Comparison of ENCODE assay signal across 3 cellular contexts in the genomic region with DNA sequence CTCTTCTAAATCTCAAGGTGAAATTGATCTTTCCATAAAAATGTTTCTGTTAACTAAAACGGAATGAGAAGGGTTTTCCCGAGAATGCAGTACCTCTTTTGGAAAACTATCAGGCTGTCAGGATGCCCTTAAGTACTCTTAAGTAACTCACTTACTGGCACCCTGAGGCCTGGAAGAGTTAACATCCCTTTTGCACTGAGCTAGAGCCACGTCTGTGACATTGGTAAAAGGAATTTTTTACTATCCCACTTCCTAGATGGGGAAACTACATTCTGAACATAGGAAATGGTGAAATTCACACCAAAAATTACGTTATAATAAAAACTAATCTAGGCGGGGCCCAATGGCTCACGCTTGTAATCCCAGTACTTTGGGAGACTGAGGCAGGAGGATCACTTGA.
TF ChIP-seq lines count a peak whose summit lies in the region.

No MANE protein-coding gene starts in this region.

TF ChIP-seq in liver, 16 proteins besides CTCF, POLR2A, EP300 and RAD21:
- no peak for TF ChIP-seq FOXA2 (IDR thresholded peaks at IDR 0.05)
- no peak for TF ChIP-seq RXRA (IDR thresholded peaks at IDR 0.05)
- no peak for TF ChIP-seq SP1 (IDR thresholded peaks at IDR 0.05)
- no peak for TF ChIP-seq YY1 (IDR thresholded peaks at IDR 0.05)
- TF ChIP-seq, protein P1, sequence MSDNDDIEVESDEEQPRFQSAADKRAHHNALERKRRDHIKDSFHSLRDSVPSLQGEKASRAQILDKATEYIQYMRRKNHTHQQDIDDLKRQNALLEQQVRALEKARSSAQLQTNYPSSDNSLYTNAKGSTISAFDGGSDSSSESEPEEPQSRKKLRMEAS (IDR thresholded peaks at IDR 0.05), result no peak
- TF ChIP-seq, protein P2, sequence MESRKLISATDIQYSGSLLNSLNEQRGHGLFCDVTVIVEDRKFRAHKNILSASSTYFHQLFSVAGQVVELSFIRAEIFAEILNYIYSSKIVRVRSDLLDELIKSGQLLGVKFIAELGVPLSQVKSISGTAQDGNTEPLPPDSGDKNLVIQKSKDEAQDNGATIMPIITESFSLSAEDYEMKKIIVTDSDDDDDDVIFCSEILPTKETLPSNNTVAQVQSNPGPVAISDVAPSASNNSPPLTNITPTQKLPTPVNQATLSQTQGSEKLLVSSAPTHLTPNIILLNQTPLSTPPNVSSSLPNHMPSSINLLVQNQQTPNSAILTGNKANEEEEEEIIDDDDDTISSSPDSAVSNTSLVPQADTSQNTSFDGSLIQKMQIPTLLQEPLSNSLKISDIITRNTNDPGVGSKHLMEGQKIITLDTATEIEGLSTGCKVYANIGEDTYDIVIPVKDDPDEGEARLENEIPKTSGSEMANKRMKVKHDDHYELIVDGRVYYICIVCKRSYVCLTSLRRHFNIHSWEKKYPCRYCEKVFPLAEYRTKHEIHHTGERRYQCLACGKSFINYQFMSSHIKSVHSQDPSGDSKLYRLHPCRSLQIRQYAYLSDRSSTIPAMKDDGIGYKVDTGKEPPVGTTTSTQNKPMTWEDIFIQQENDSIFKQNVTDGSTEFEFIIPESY (IDR thresholded peaks at IDR 0.05), result no peak
- TF ChIP-seq, protein P3, sequence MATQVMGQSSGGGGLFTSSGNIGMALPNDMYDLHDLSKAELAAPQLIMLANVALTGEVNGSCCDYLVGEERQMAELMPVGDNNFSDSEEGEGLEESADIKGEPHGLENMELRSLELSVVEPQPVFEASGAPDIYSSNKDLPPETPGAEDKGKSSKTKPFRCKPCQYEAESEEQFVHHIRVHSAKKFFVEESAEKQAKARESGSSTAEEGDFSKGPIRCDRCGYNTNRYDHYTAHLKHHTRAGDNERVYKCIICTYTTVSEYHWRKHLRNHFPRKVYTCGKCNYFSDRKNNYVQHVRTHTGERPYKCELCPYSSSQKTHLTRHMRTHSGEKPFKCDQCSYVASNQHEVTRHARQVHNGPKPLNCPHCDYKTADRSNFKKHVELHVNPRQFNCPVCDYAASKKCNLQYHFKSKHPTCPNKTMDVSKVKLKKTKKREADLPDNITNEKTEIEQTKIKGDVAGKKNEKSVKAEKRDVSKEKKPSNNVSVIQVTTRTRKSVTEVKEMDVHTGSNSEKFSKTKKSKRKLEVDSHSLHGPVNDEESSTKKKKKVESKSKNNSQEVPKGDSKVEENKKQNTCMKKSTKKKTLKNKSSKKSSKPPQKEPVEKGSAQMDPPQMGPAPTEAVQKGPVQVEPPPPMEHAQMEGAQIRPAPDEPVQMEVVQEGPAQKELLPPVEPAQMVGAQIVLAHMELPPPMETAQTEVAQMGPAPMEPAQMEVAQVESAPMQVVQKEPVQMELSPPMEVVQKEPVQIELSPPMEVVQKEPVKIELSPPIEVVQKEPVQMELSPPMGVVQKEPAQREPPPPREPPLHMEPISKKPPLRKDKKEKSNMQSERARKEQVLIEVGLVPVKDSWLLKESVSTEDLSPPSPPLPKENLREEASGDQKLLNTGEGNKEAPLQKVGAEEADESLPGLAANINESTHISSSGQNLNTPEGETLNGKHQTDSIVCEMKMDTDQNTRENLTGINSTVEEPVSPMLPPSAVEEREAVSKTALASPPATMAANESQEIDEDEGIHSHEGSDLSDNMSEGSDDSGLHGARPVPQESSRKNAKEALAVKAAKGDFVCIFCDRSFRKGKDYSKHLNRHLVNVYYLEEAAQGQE (IDR thresholded peaks at IDR 0.05), result no peak
- TF ChIP-seq JUND (IDR thresholded peaks at IDR 0.05), result no peak
- TF ChIP-seq HNF4A (conservative IDR thresholded peaks at IDR 0.05), result no peak
- no peak for TF ChIP-seq EGR1 (IDR thresholded peaks at IDR 0.05; ENCODE audit: low read depth in 2 of 2)
- TF ChIP-seq GABPA (IDR thresholded peaks at IDR 0.05 in 1 of 2, conservative IDR thresholded peaks at IDR 0.05 in 1 of 2), result no peak
- TF ChIP-seq NR2F2 (IDR thresholded peaks at IDR 0.05), result no peak
- TF ChIP-seq HNF4G (IDR thresholded peaks at IDR 0.05), result no peak
- no peak for TF ChIP-seq TAF1 (conservative IDR thresholded peaks at IDR 0.05)

TF ChIP-seq in HepG2, 621 proteins besides CTCF, POLR2A, EP300 and RAD21:
- TF ChIP-seq HDAC1 (CRISPR knock-in tag; IDR thresholded peaks at IDR 0.05), result no peak
- no peak for TF ChIP-seq HHEX (CRISPR knock-in tag; IDR thresholded peaks at IDR 0.05)
- TF ChIP-seq RBM22 (optimal IDR thresholded peaks at IDR 0.05; ENCODE audit: low read length), result no peak
- no peak for TF ChIP-seq ZNF616 (CRISPR knock-in tag; IDR thresholded peaks at IDR 0.05; ENCODE audit: low read depth)
- TF ChIP-seq MXI1 (IDR thresholded peaks at IDR 0.05; ENCODE audit: borderline replicate concordance, low read depth, low read length), result no peak
- no peak for TF ChIP-seq ZNF121 (CRISPR knock-in tag; IDR thresholded peaks at IDR 0.05)
- no peak for TF ChIP-seq PAWR (CRISPR knock-in tag; IDR thresholded peaks at IDR 0.05; ENCODE audit: borderline replicate concordance)
- no peak for TF ChIP-seq ZBTB1 (CRISPR knock-in tag; IDR thresholded peaks at IDR 0.05; ENCODE audit: borderline replicate concordance)
- TF ChIP-seq, protein P4, sequence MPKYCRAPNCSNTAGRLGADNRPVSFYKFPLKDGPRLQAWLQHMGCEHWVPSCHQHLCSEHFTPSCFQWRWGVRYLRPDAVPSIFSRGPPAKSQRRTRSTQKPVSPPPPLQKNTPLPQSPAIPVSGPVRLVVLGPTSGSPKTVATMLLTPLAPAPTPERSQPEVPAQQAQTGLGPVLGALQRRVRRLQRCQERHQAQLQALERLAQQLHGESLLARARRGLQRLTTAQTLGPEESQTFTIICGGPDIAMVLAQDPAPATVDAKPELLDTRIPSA (CRISPR knock-in tag; IDR thresholded peaks at IDR 0.05; ENCODE audit: borderline replicate concordance), result no peak
- TF ChIP-seq, protein P5, sequence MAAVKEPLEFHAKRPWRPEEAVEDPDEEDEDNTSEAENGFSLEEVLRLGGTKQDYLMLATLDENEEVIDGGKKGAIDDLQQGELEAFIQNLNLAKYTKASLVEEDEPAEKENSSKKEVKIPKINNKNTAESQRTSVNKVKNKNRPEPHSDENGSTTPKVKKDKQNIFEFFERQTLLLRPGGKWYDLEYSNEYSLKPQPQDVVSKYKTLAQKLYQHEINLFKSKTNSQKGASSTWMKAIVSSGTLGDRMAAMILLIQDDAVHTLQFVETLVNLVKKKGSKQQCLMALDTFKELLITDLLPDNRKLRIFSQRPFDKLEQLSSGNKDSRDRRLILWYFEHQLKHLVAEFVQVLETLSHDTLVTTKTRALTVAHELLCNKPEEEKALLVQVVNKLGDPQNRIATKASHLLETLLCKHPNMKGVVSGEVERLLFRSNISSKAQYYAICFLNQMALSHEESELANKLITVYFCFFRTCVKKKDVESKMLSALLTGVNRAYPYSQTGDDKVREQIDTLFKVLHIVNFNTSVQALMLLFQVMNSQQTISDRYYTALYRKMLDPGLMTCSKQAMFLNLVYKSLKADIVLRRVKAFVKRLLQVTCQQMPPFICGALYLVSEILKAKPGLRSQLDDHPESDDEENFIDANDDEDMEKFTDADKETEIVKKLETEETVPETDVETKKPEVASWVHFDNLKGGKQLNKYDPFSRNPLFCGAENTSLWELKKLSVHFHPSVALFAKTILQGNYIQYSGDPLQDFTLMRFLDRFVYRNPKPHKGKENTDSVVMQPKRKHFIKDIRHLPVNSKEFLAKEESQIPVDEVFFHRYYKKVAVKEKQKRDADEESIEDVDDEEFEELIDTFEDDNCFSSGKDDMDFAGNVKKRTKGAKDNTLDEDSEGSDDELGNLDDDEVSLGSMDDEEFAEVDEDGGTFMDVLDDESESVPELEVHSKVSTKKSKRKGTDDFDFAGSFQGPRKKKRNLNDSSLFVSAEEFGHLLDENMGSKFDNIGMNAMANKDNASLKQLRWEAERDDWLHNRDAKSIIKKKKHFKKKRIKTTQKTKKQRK (IDR thresholded peaks at IDR 0.05; ENCODE audit: low read length), result no peak
- no peak for TF ChIP-seq ZNF709 (CRISPR knock-in tag; IDR thresholded peaks at IDR 0.05)
- TF ChIP-seq ZNF225 (CRISPR knock-in tag; IDR thresholded peaks at IDR 0.05), result no peak
- TF ChIP-seq ZNF777 (CRISPR knock-in tag; IDR thresholded peaks at IDR 0.05), result no peak
- TF ChIP-seq, protein P6, sequence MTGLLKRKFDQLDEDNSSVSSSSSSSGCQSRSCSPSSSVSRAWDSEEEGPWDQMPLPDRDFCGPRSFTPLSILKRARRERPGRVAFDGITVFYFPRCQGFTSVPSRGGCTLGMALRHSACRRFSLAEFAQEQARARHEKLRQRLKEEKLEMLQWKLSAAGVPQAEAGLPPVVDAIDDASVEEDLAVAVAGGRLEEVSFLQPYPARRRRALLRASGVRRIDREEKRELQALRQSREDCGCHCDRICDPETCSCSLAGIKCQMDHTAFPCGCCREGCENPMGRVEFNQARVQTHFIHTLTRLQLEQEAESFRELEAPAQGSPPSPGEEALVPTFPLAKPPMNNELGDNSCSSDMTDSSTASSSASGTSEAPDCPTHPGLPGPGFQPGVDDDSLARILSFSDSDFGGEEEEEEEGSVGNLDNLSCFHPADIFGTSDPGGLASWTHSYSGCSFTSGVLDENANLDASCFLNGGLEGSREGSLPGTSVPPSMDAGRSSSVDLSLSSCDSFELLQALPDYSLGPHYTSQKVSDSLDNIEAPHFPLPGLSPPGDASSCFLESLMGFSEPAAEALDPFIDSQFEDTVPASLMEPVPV (CRISPR knock-in tag; IDR thresholded peaks at IDR 0.05), result no peak
- TF ChIP-seq ZC3H4 (CRISPR knock-in tag; IDR thresholded peaks at IDR 0.05; ENCODE audit: borderline replicate concordance), result no peak
- TF ChIP-seq ZNF644 (CRISPR knock-in tag; IDR thresholded peaks at IDR 0.05; ENCODE audit: low read depth), result no peak
TF ChIP-seq in HepG2: peak in this region for 0.

TF ChIP-seq in GM23338, 12 proteins besides CTCF, POLR2A, EP300 and RAD21 (continues in another document):
- TF ChIP-seq JUNB (IDR thresholded peaks at IDR 0.05; ENCODE audit: unreplicated experiment) (no peak), ZNF331 (CRISPR knock-in tag; IDR thresholded peaks at IDR 0.05; ENCODE audit: low read depth) (no peak), EZH2phosphoT487 (IDR thresholded peaks at IDR 0.05; ENCODE audit: unreplicated experiment) (no peak), CREB1 (CRISPR knock-in tag; IDR thresholded peaks at IDR 0.05; ENCODE audit: low read depth) (no peak), STAT1 (IDR thresholded peaks at IDR 0.05; ENCODE audit: unreplicated experiment) (no peak), ZNF114 (CRISPR knock-in tag; IDR thresholded peaks at IDR 0.05) (no peak), POLR2AphosphoS5 (IDR thresholded peaks at IDR 0.05; ENCODE audit: low read depth) (no peak)
- TF ChIP-seq, protein P7, sequence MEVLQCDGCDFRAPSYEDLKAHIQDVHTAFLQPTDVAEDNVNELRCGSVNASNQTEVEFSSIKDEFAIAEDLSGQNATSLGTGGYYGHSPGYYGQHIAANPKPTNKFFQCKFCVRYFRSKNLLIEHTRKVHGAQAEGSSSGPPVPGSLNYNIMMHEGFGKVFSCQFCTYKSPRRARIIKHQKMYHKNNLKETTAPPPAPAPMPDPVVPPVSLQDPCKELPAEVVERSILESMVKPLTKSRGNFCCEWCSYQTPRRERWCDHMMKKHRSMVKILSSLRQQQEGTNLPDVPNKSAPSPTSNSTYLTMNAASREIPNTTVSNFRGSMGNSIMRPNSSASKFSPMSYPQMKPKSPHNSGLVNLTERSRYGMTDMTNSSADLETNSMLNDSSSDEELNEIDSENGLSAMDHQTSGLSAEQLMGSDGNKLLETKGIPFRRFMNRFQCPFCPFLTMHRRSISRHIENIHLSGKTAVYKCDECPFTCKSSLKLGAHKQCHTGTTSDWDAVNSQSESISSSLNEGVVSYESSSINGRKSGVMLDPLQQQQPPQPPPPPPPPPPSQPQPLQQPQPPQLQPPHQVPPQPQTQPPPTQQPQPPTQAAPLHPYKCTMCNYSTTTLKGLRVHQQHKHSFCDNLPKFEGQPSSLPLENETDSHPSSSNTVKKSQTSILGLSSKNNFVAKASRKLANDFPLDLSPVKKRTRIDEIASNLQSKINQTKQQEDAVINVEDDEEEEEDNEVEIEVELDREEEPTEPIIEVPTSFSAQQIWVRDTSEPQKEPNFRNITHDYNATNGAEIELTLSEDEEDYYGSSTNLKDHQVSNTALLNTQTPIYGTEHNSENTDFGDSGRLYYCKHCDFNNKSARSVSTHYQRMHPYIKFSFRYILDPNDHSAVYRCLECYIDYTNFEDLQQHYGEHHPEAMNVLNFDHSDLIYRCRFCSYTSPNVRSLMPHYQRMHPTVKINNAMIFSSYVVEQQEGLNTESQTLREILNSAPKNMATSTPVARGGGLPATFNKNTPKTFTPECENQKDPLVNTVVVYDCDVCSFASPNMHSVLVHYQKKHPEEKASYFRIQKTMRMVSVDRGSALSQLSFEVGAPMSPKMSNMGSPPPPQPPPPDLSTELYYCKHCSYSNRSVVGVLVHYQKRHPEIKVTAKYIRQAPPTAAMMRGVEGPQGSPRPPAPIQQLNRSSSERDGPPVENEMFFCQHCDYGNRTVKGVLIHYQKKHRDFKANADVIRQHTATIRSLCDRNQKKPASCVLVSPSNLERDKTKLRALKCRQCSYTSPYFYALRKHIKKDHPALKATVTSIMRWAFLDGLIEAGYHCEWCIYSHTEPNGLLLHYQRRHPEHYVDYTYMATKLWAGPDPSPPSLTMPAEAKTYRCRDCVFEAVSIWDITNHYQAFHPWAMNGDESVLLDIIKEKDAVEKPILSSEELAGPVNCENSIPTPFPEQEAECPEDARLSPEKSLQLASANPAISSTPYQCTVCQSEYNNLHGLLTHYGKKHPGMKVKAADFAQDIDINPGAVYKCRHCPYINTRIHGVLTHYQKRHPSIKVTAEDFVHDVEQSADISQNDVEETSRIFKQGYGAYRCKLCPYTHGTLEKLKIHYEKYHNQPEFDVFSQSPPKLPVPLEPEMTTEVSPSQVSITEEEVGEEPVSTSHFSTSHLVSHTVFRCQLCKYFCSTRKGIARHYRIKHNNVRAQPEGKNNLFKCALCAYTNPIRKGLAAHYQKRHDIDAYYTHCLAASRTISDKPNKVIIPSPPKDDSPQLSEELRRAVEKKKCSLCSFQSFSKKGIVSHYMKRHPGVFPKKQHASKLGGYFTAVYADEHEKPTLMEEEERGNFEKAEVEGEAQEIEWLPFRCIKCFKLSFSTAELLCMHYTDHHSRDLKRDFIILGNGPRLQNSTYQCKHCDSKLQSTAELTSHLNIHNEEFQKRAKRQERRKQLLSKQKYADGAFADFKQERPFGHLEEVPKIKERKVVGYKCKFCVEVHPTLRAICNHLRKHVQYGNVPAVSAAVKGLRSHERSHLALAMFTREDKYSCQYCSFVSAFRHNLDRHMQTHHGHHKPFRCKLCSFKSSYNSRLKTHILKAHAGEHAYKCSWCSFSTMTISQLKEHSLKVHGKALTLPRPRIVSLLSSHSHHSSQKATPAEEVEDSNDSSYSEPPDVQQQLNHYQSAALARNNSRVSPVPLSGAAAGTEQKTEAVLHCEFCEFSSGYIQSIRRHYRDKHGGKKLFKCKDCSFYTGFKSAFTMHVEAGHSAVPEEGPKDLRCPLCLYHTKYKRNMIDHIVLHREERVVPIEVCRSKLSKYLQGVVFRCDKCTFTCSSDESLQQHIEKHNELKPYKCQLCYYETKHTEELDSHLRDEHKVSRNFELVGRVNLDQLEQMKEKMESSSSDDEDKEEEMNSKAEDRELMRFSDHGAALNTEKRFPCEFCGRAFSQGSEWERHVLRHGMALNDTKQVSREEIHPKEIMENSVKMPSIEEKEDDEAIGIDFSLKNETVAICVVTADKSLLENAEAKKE (CRISPR knock-in tag; IDR thresholded peaks at IDR 0.05), result no peak
- TF ChIP-seq, protein P8, sequence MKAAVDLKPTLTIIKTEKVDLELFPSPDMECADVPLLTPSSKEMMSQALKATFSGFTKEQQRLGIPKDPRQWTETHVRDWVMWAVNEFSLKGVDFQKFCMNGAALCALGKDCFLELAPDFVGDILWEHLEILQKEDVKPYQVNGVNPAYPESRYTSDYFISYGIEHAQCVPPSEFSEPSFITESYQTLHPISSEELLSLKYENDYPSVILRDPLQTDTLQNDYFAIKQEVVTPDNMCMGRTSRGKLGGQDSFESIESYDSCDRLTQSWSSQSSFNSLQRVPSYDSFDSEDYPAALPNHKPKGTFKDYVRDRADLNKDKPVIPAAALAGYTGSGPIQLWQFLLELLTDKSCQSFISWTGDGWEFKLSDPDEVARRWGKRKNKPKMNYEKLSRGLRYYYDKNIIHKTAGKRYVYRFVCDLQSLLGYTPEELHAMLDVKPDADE (IDR thresholded peaks at IDR 0.05), result no peak
